In genomic region chr19:46604781-46605355, GRCh38 we compare ENCODE assay signal across 12 cellular contexts. TPM values are rescaled to one million over a fixed set of nuclear protein-coding genes. Genes with fewer than 3 reads are reported as not detected.
DNase-seq lines count a peak whose midpoint lies in the region; ATAC-seq, FAIRE-seq and TF ChIP-seq lines count a peak whose summit lies in the region.
"Had no signal": no experiment of that assay in that cellular context is flagged by ENCODE, and none has a peak within 500 bp of the region (broad histone marks: within the 10 kb centered on the region; RNA-seq: fewer than 3 reads in every experiment).

No MANE protein-coding gene starts in this region.

- DNase-seq in H7 (peak; percentile 57), kidney (peak; percentile 61), stomach (no peak), CD14-positive monocyte (ENCODE audit: low spot score) (no peak), GOT3 (lab: John Stamatoyannopoulos, UW) (no peak)
- DNase-seq: dermis blood vessel endothelial cell, DMS 273 treated with DMSO at 0.1 percent for 48 hours had no signal

- H3K27ac Mint-ChIP-seq in brain (peak overlapping the region in 4 of 5 experiments; percentile 66 to 100 (median 94)), CD14-positive monocyte (no peak overlapping the region)
- H3K27ac Mint-ChIP-seq: activated T-helper 2 cell treated with anti-CD3 and anti-CD28 coated beads, Interferon-gamma antibody, Interleukin-2, Interleukin-4, amounts not matched to agents 10 μg/mL and 5 μg/mL and 100 μg/mL, durations not matched to agents 14 hours and 24 hours and 36 hours; mesothelial cell of epicardium had no signal

- WGBS in stomach, 5 donors: 53 to 80% (median 71%) methylated on average over 3 to 13 of the region's 13 CpGs

- peak overlapping the region in 1 of 2 donors; percentile 19 for H3K9ac ChIP-seq in kidney (ENCODE audit: low read length in 2 of 2)

- no peak for TF ChIP-seq EP300 in stomach (IDR thresholded peaks at IDR 0.05)

- FAIRE-seq in kidney (lab: Jason Lieb, UNC): no peak

- H3K4me1 Mint-ChIP-seq in brain (peaks cover 61% of the 10 kb centered on the region), CD14-positive monocyte (peaks cover 39% of the 10 kb centered on the region)

- H3K9me3 ChIP-seq in kidney (ENCODE audit: control insufficient read depth in 1 of 2, low read length in 2 of 2) (no peaks in the 10 kb centered on the region), stomach (no peaks in the 10 kb centered on the region)

- no peak for TF ChIP-seq POLR2A in stomach (IDR thresholded peaks at IDR 0.05)

- H3K4me3 ChIP-seq in H7 (ENCODE audit: insufficient read depth, low read depth, low read length) (no peak overlapping the region), kidney (ENCODE audit: low read length in 2 of 2) (peak overlapping the region in 1 of 2 donors; percentile 17), stomach (no peak overlapping the region)

- no peak overlapping the region for H3K27ac ChIP-seq in kidney (ENCODE audit: low read depth in 2 of 2, low read length in 2 of 2)
- H3K27ac ChIP-seq in stomach: peak overlapping the region in 3 of 5 donors; percentile 38 to 98 (median 96)

- peaks cover 1 to 9% (median 5%) of the 10 kb centered on the region in 5 experiments for H3K9me3 Mint-ChIP-seq in brain
- H3K9me3 Mint-ChIP-seq in CD14-positive monocyte: peaks cover 0 to 3% (median 0%) of the 10 kb centered on the region in 7 donors
- H3K9me3 Mint-ChIP-seq: activated T-helper 2 cell treated with anti-CD3 and anti-CD28 coated beads, Interferon-gamma antibody, Interleukin-2, Interleukin-4, amounts not matched to agents 10 μg/mL and 5 μg/mL and 100 μg/mL, durations not matched to agents 14 hours and 24 hours and 36 hours had no signal

- H3K4me1 ChIP-seq in kidney (ENCODE audit: control insufficient read depth in 1 of 2, insufficient read depth in 1 of 2, low read depth in 1 of 2, low read length in 2 of 2): peaks cover 20 to 32% of the 10 kb centered on the region in 2 donors
- H3K4me1 ChIP-seq in stomach: peaks cover 31 to 61% (median 47%) of the 10 kb centered on the region in 4 donors

- H3K36me3 Mint-ChIP-seq in brain (peaks cover 23% of the 10 kb centered on the region), CD14-positive monocyte (peaks cover 51 to 58% of the 10 kb centered on the region in 2 donors)

- ATAC-seq in GM18517 (IDR thresholded peaks at IDR 0.05; ENCODE audit: unreplicated experiment) (no peak), esophagus mucosa (no peak)

- no peak for TF ChIP-seq CTCF in brain (conservative IDR thresholded peaks at IDR 0.05)
- no peak for TF ChIP-seq CTCF in kidney (IDR thresholded peaks at IDR 0.05; ENCODE audit: borderline replicate concordance, extremely low read depth, insufficient read depth)
- no peak for TF ChIP-seq CTCF in stomach (IDR thresholded peaks at IDR 0.05)
- TF ChIP-seq CTCF in CD14-positive monocyte (IDR thresholded peaks at IDR 0.05): no peak

- peaks cover 28% of the 10 kb centered on the region for H3K36me3 ChIP-seq in H7 (replicated peaks; ENCODE audit: control insufficient read depth, insufficient read depth, low read length)
- H3K36me3 ChIP-seq in kidney (ENCODE audit: control insufficient read depth in 1 of 2, insufficient read depth in 2 of 2, low read length in 2 of 2): peaks cover 21 to 40% of the 10 kb centered on the region in 2 donors
- peaks cover 46 to 48% (median 47%) of the 10 kb centered on the region in 4 donors for H3K36me3 ChIP-seq in stomach

- intact Hi-C loops in kidney (cut with DNase I) (no loop called here), stomach (cut with DNase I; ENCODE audit: low total_unique reads) (no loop called here), CD14-positive monocyte (cut with micrococcal nuclease) (loop anchor here in 1 of 2 donors (10.0 kb wide), 1 partner anchor 50 kb away; no protein-coding TSS in a partner anchor)

- peak overlapping the region in 4 of 5 experiments; percentile 79 to 100 (median 100) for H3K4me3 Mint-ChIP-seq in brain
- H3K4me3 Mint-ChIP-seq in CD14-positive monocyte: no peak overlapping the region
- H3K4me3 Mint-ChIP-seq: mesothelial cell of epicardium had no signal

- H3K27me3 Mint-ChIP-seq in brain (peaks cover 22% of the 10 kb centered on the region), CD14-positive monocyte (ENCODE audit: low read depth in 3 of 3) (peaks cover 5 to 6% (median 6%) of the 10 kb centered on the region in 3 donors)

- no peaks in the 10 kb centered on the region for H3K27me3 ChIP-seq in H7 (ENCODE audit: control insufficient read depth, insufficient read depth, low read length)
- no peaks in the 10 kb centered on the region for H3K27me3 ChIP-seq in stomach

RNA-seq across cellular contexts. Expression of gene CALM3, which starts 3.7 kb away (rescaled TPM):
- total RNA-seq in H7 (2014; rRNA removed; shearing (Covaris generic)): 162 and 202 TPM in 2 replicates
- polyA plus RNA-seq in brain (ENCODE audit: insufficient read depth, low read depth, low replicate concordance): 789 TPM
- total RNA-seq in kidney: 217 TPM
- 350 TPM for polyA plus RNA-seq in kidney (ENCODE audit: insufficient read depth, low read depth, low replicate concordance)
- 100 to 1,000 TPM in 4 of 5 donors, 10 to 100 TPM in 1; 94.7 to 147 (median 106) TPM for total RNA-seq in stomach
- 100 to 1,000 TPM in 2 of 3 donors, 10 to 100 TPM in 1; 84.2 to 203 (median 174) TPM for polyA plus RNA-seq in stomach
- 100 to 1,000 TPM; 165 to 177 TPM for polyA plus RNA-seq in CD14-positive monocyte
- 109 TPM for total RNA-seq in esophagus mucosa

RNA-seq across cellular contexts. Expression of gene PTGIR, which starts 20.0 kb away (rescaled TPM):
- total RNA-seq in H7 (2014; rRNA removed; shearing (Covaris generic)): 0.14 and 0.18 TPM in 2 replicates
- polyA plus RNA-seq in brain (ENCODE audit: insufficient read depth, low read depth, low replicate concordance) (0.80 TPM), kidney (ENCODE audit: insufficient read depth, low read depth, low replicate concordance) (7.5 TPM), stomach (1 to 10 TPM; 1.6 to 1.7 (median 1.6) TPM), CD14-positive monocyte (10 to 100 TPM; 12.8 to 14.1 TPM)
- total RNA-seq in kidney (10.1 TPM), stomach (1 to 10 TPM in 3 of 5 donors, not detected in 2; 1.8 to 6.7 (median 5.8) TPM), esophagus mucosa (0.12 TPM)
- total RNA-seq: dermis blood vessel endothelial cell had no signal

RNA-seq across cellular contexts. Expression of gene GNG8, which starts 31.1 kb away (rescaled TPM):
- total RNA-seq in H7 (2014; rRNA removed; shearing (Covaris generic)): not detected in 2 replicates
- polyA plus RNA-seq in brain (ENCODE audit: insufficient read depth, low read depth, low replicate concordance) (12.7 TPM), kidney (ENCODE audit: insufficient read depth, low read depth, low replicate concordance) (not detected), stomach (not detected), CD14-positive monocyte (not detected)
- total RNA-seq in kidney (not detected), stomach (not detected), esophagus mucosa (not detected)
- total RNA-seq: dermis blood vessel endothelial cell had no signal

RNA-seq across cellular contexts. Expression of gene DACT3, which starts 56.1 kb away (rescaled TPM):
- total RNA-seq in H7 (2014; rRNA removed; shearing (Covaris generic)): 0.37 and 0.55 TPM in 2 replicates
- 27.4 TPM for polyA plus RNA-seq in brain (ENCODE audit: insufficient read depth, low read depth, low replicate concordance)
- total RNA-seq in kidney: 10.4 TPM
- polyA plus RNA-seq in kidney (ENCODE audit: insufficient read depth, low read depth, low replicate concordance): 5.4 TPM
- total RNA-seq in stomach: 10 to 100 TPM in 4 of 5 donors, 1 to 10 TPM in 1; 9.7 to 29.9 (median 11.1) TPM
- polyA plus RNA-seq in stomach: 10 to 100 TPM in 1 of 3 donors, 1 to 10 TPM in 2; 6.1 to 10.5 (median 6.4) TPM
- polyA plus RNA-seq in CD14-positive monocyte: under 1 TPM; 0.05 to 0.09 TPM
- 0.32 TPM for total RNA-seq in esophagus mucosa

Comparison
In these comparisons a context has a peak if more than half of its experiments do, and no peak if none do; other contexts are left out.
1. DNase-seq: peak in H7 (single experiment) and kidney (single experiment); none in stomach (single experiment), CD14-positive monocyte (single experiment) and GOT3 (single experiment).
2. H3K27ac Mint-ChIP-seq: peak in brain (4 of 5); none in CD14-positive monocyte (0 of 7).
3. H3K4me3 Mint-ChIP-seq: peak in brain (4 of 5); none in CD14-positive monocyte (0 of 2).
4. H3K27ac ChIP-seq: peak in stomach (3 of 5); none in kidney (0 of 2).